In genomic region chr19:3451451-3451866, GRCh38 we compare ENCODE assay signal across 11 cellular contexts. TPM values are rescaled to one million over a fixed set of nuclear protein-coding genes. Genes with fewer than 3 reads are reported as not detected.
DNase-seq lines count a peak whose midpoint lies in the region; ATAC-seq and TF ChIP-seq lines count a peak whose summit lies in the region.
"Had no signal": no experiment of that assay in that cellular context is flagged by ENCODE, and none has a peak within 500 bp of the region (broad histone marks: within the 10 kb centered on the region; RNA-seq: fewer than 3 reads in every experiment).

No MANE protein-coding gene starts in this region.

- intact Hi-C loops in esophagus squamous epithelium (cut with DNase I) = no loop called here

- H3K9me3 ChIP-seq in esophagus squamous epithelium (no peaks in the 10 kb centered on the region), upper lobe of left lung (no peaks in the 10 kb centered on the region), MM.1S (replicated peaks; ENCODE audit: insufficient read depth, low read length) (no peaks in the 10 kb centered on the region), neuronal stem cell (replicated peaks in 1 of 2; ENCODE audit: control insufficient read depth in 2 of 2, insufficient read depth in 1 of 2, low read depth in 1 of 2, low read length in 2 of 2) (no peaks in the 10 kb centered on the region)

- 70 to 81% methylated on average over 9 of the region's 10 CpGs for WGBS in esophagus squamous epithelium, 2 donors
- WGBS in upper lobe of left lung, 2 donors = 89 to 90% methylated on average over 10 of the region's 10 CpGs
- no CpG with 5 or more reads among the region's 10 CpGs for WGBS in neuronal stem cell (ENCODE audit: extremely low coverage in 2 of 2, insufficient read length in 2 of 2, insufficient replicate concordance in 1 of 2), 2 donors

- no peak overlapping the region for H4K8ac ChIP-seq in neuronal stem cell (ENCODE audit: low read depth, low read length)

- H2BK12ac ChIP-seq in neuronal stem cell (ENCODE audit: low read length) = no peak overlapping the region

- H2AK5ac ChIP-seq in neuronal stem cell (ENCODE audit: low read depth, low read length) = no peak overlapping the region

- H3F3A ChIP-seq in MM.1S (ENCODE audit: insufficient read depth, low read length) = no peaks in the 10 kb centered on the region

- H4K20me1 ChIP-seq in MM.1S (ENCODE audit: insufficient read depth, low read length) = no peaks in the 10 kb centered on the region

- H3K79me2 ChIP-seq in MM.1S (ENCODE audit: low read length) = no peaks in the 10 kb centered on the region

- TF ChIP-seq CTCF in esophagus squamous epithelium (IDR thresholded peaks at IDR 0.05) = no peak
- TF ChIP-seq CTCF in upper lobe of left lung (IDR thresholded peaks at IDR 0.05) = no peak
- no peak for TF ChIP-seq CTCF in MM.1S (IDR thresholded peaks at IDR 0.05; ENCODE audit: low read length)

- no peak overlapping the region for H3K18ac ChIP-seq in neuronal stem cell (ENCODE audit: low read length)

- no peak overlapping the region for H3K4me3 ChIP-seq in esophagus squamous epithelium
- H3K4me3 ChIP-seq in upper lobe of left lung = no peak overlapping the region
- no peak overlapping the region for H3K4me3 ChIP-seq in MM.1S (ENCODE audit: low read length)
- H3K4me3 ChIP-seq in neuronal stem cell (ENCODE audit: low read length in 2 of 2) = no peak overlapping the region

- no peak overlapping the region for H2BK15ac ChIP-seq in neuronal stem cell (ENCODE audit: low read length)

- TF ChIP-seq POLR2A in esophagus squamous epithelium (IDR thresholded peaks at IDR 0.05) = no peak
- no peak for TF ChIP-seq POLR2A in upper lobe of left lung (IDR thresholded peaks at IDR 0.05)

- H3K4ac ChIP-seq in neuronal stem cell (ENCODE audit: low read length) = no peak overlapping the region

- no peak for TF ChIP-seq EP300 in upper lobe of left lung (IDR thresholded peaks at IDR 0.05)

- H3K27ac ChIP-seq in esophagus squamous epithelium (peak overlapping the region; percentile 36 to 91 (median 82)), upper lobe of left lung (peak overlapping the region; percentile 59 to 85 (median 74)), MM.1S (ENCODE audit: low read length) (no peak overlapping the region), neuronal stem cell (replicated peaks; ENCODE audit: low read length) (no peak overlapping the region)
- H3K27ac ChIP-seq: VCaP had no signal

- H3K9me2 ChIP-seq in MM.1S (replicated peaks; ENCODE audit: insufficient read depth, low read length) = no peaks in the 10 kb centered on the region

- H3K9ac ChIP-seq in MM.1S (ENCODE audit: low read length) (no peak overlapping the region), neuronal stem cell (ENCODE audit: low read depth, low read length, poor library complexity) (no peak overlapping the region)

- H4K91ac ChIP-seq in neuronal stem cell (ENCODE audit: low read depth, low read length, poor library complexity) = no peak overlapping the region

- H3K4me2 ChIP-seq in MM.1S (ENCODE audit: low read depth, low read length) (no peak overlapping the region), neuronal stem cell (ENCODE audit: insufficient read depth, low read length, poor library complexity, severe bottlenecking) (no peak overlapping the region)

- DNase-seq in RPMI7951 (ENCODE audit: low read depth) (peak; percentile 28), esophagus squamous epithelium (lab: John Stamatoyannopoulos, UW) (no peak), myocyte (ENCODE audit: low read depth) (peak; percentile 39), upper lobe of left lung (peak in 1 of 2 donors; percentile 10), MM.1S (no peak), NCI-H2227 (lab: John Stamatoyannopoulos, UW; ENCODE audit: unreplicated experiment) (no peak), neuronal stem cell (ENCODE audit: low spot score) (no peak)
- DNase-seq: cortex of kidney, NCI-H187 had no signal

- H3K27me3 ChIP-seq in esophagus squamous epithelium = no peaks in the 10 kb centered on the region
- H3K27me3 ChIP-seq in upper lobe of left lung = no peaks in the 10 kb centered on the region
- peaks cover 74% of the 10 kb centered on the region for H3K27me3 ChIP-seq in MM.1S (replicated peaks; ENCODE audit: insufficient read depth, low read length)
- no peaks in the 10 kb centered on the region for H3K27me3 ChIP-seq in neuronal stem cell (ENCODE audit: control insufficient read depth in 3 of 3, insufficient read depth in 3 of 3, low read depth in 1 of 3, low read length in 3 of 3)

- no peak overlapping the region for H3K14ac ChIP-seq in neuronal stem cell (ENCODE audit: low read length)

- peaks cover 0 to 19% (median 7%) of the 10 kb centered on the region in 3 donors for H3K4me1 ChIP-seq in esophagus squamous epithelium
- peaks cover 3 to 16% (median 14%) of the 10 kb centered on the region in 4 donors for H3K4me1 ChIP-seq in upper lobe of left lung
- peaks cover 7% of the 10 kb centered on the region; the same call in 1 of the 2 replicates for H3K4me1 ChIP-seq in MM.1S (ENCODE audit: low read length)
- no peaks in the 10 kb centered on the region for H3K4me1 ChIP-seq in neuronal stem cell (ENCODE audit: control insufficient read depth in 2 of 2, insufficient read depth in 1 of 2, low read depth in 1 of 2, low read length in 2 of 2)

- no peak overlapping the region for H2BK5ac ChIP-seq in neuronal stem cell (ENCODE audit: low read length)

- H3K79me1 ChIP-seq in neuronal stem cell (ENCODE audit: low read depth, low read length) = peaks cover 2% of the 10 kb centered on the region

- no peak overlapping the region for H2AFZ ChIP-seq in MM.1S (ENCODE audit: low read length)
- no peak overlapping the region for H2AFZ ChIP-seq in neuronal stem cell (ENCODE audit: low read length)

- no peak overlapping the region for H3K23ac ChIP-seq in neuronal stem cell (ENCODE audit: low read depth, low read length, poor library complexity)

- no peak for ATAC-seq in upper lobe of left lung (ENCODE audit: low FRiP score in 2 of 2)

- H3K36me3 ChIP-seq in esophagus squamous epithelium (peaks cover 63 to 100% (median 73%) of the 10 kb centered on the region in 3 donors), upper lobe of left lung (peaks cover 25 to 96% (median 64%) of the 10 kb centered on the region in 4 donors), MM.1S (replicated peaks; ENCODE audit: insufficient read depth, low read length) (no peaks in the 10 kb centered on the region), neuronal stem cell (replicated peaks in 1 of 2; ENCODE audit: control insufficient read depth in 2 of 2, insufficient read depth in 2 of 2, low read length in 2 of 2) (peaks cover 0 to 3% of the 10 kb centered on the region in 2 donors)

- no peak overlapping the region for H2BK120ac ChIP-seq in neuronal stem cell (ENCODE audit: low read depth, low read length)

RNA-seq across cellular contexts. Expression of gene SMIM24, which starts 28.9 kb away (rescaled TPM):
- total RNA-seq in RPMI7951 (2014; rRNA removed; shearing (Covaris generic)) = not detected in 2 replicates
- total RNA-seq in esophagus squamous epithelium (not detected), myocyte (not detected in 2 replicates), upper lobe of left lung (1 to 10 TPM in 1 of 6 donors, not detected in 5; 1.7 TPM)
- not detected for polyA plus RNA-seq in myocyte (2012)
- 1.5 TPM for polyA plus RNA-seq in neuronal stem cell (2013, experiment 1 of 2)
- 1.3 TPM for polyA plus RNA-seq in neuronal stem cell (2013, experiment 2 of 2)

RNA-seq across cellular contexts. Expression of gene SMIM44, which starts 31.8 kb away (rescaled TPM):
- total RNA-seq in RPMI7951 (2014; rRNA removed; shearing (Covaris generic)) = not detected in 2 replicates
- total RNA-seq in esophagus squamous epithelium (not detected), myocyte (not detected in 2 replicates), upper lobe of left lung (not detected)
- not detected for polyA plus RNA-seq in myocyte (2012)
- not detected for polyA plus RNA-seq in neuronal stem cell (2013, experiment 1 of 2)
- not detected for polyA plus RNA-seq in neuronal stem cell (2013, experiment 2 of 2)
- total RNA-seq: activated T-helper 17 cell treated with anti-CD3 and anti-CD28 coated beads, Interleukin-2, amount 50 U/mL, for 72 hours had no signal

RNA-seq across cellular contexts. Expression of gene DOHH, which starts 49.0 kb away (rescaled TPM):
- total RNA-seq in RPMI7951 (2014; rRNA removed; shearing (Covaris generic)) = 7.1 and 9.1 TPM in 2 replicates
- 10 to 100 TPM; 21.0 to 29.5 (median 26.4) TPM for total RNA-seq in esophagus squamous epithelium
- total RNA-seq in myocyte = 17.5 and 24.1 TPM in 2 replicates
- polyA plus RNA-seq in myocyte (2012) = 12.9 TPM
- total RNA-seq in upper lobe of left lung = 10 to 100 TPM; 13.3 to 26.8 (median 17.3) TPM
- polyA plus RNA-seq in neuronal stem cell (2013, experiment 1 of 2) = 3.9 TPM
- polyA plus RNA-seq in neuronal stem cell (2013, experiment 2 of 2) = 3.7 TPM

RNA-seq across cellular contexts. Expression of gene FZR1, which starts 54.7 kb away (rescaled TPM):
- total RNA-seq in RPMI7951 (2014; rRNA removed; shearing (Covaris generic)) = 37.2 and 48.2 TPM in 2 replicates
- total RNA-seq in esophagus squamous epithelium = 10 to 100 TPM; 26.5 to 46.8 (median 27.2) TPM
- 33.8 and 49.4 TPM in 2 replicates for total RNA-seq in myocyte
- 39.8 TPM for polyA plus RNA-seq in myocyte (2012)
- total RNA-seq in upper lobe of left lung = 100 to 1,000 TPM in 1 of 6 donors, 10 to 100 TPM in 5; 19.9 to 110 (median 37.5) TPM
- polyA plus RNA-seq in neuronal stem cell (2013, experiment 1 of 2) = 41.4 TPM
- 37.0 TPM for polyA plus RNA-seq in neuronal stem cell (2013, experiment 2 of 2)

Comparison
In these comparisons a context has a peak if more than half of its experiments do, and no peak if none do; other contexts are left out.
1. DNase-seq: peak in RPMI7951 (single experiment) and myocyte (single experiment); none in esophagus squamous epithelium (single experiment), MM.1S (single experiment), NCI-H2227 (single experiment) and neuronal stem cell (single experiment).
2. H3K27ac ChIP-seq: peak in esophagus squamous epithelium (4 of 4) and upper lobe of left lung (4 of 4); none in MM.1S (single experiment) and neuronal stem cell (single experiment).